In genomic region chr6:30100154-30100553, GRCh38 we compare ENCODE assay signal across 16 cellular contexts. TPM values are rescaled to one million over a fixed set of nuclear protein-coding genes. Genes with fewer than 3 reads are reported as not detected.
DNase-seq lines count a peak whose midpoint lies in the region; ATAC-seq and TF ChIP-seq lines count a peak whose summit lies in the region.
"Had no signal": no experiment of that assay in that cellular context is flagged by ENCODE, and none has a peak within 500 bp of the region (broad histone marks: within the 10 kb centered on the region; RNA-seq: fewer than 3 reads in every experiment).

No MANE protein-coding gene starts in this region.

- peak overlapping the region; percentile 48 for H3K4me3 Mint-ChIP-seq in activated CD4-positive, alpha-beta T cell treated with anti-CD3 and anti-CD28 coated beads, Interleukin-2, amount 10 ng/mL, durations not matched to agents 24 days and 14 days
- H3K4me3 Mint-ChIP-seq in T-cell, result peak overlapping the region; percentile 52 to 64 (median 63)
- H3K4me3 Mint-ChIP-seq in stimulated activated effector memory CD8-positive, alpha-beta T cell treated with anti-CD3 and anti-CD28 coated beads, Interleukin-12 subunit alpha, Interleukin-12 subunit beta, amount 100 ng/mL, for 72 hours, result peak overlapping the region; percentile 70

- CTCF ChIA-PET in T-cell (lab: Charles Lee), result interaction anchor here in 1 of 2 donors (0.7 kb wide), 1 partner anchor 31 kb away, joined by 3 read pairs; no protein-coding TSS in a partner anchor

- H3K4me3 ChIP-seq in esophagus squamous epithelium, result peak overlapping the region; percentile 27 to 66 (median 48)
- H3K4me3 ChIP-seq: A549 had no signal

- H3K27ac ChIP-seq in esophagus squamous epithelium, result peak overlapping the region in 3 of 4 donors; percentile 83 to 89 (median 85)
- H3K27ac ChIP-seq: A549, thyroid gland had no signal

- no peaks in the 10 kb centered on the region for H3K36me3 ChIP-seq in esophagus squamous epithelium
- H3K36me3 ChIP-seq: thyroid gland had no signal

- POLR2A ChIA-PET in T-cell (lab: Charles Lee), result no interaction called here

- H3K4me1 Mint-ChIP-seq in activated CD4-positive, alpha-beta T cell treated with anti-CD3 and anti-CD28 coated beads, Interleukin-2, amount 10 ng/mL, durations not matched to agents 24 days and 14 days, result peaks cover 31% of the 10 kb centered on the region
- peaks cover 52 to 60% (median 52%) of the 10 kb centered on the region in 3 donors for H3K4me1 Mint-ChIP-seq in T-cell
- peaks cover 35% of the 10 kb centered on the region for H3K4me1 Mint-ChIP-seq in stimulated activated effector memory CD8-positive, alpha-beta T cell treated with anti-CD3 and anti-CD28 coated beads, Interleukin-12 subunit alpha, Interleukin-12 subunit beta, amount 100 ng/mL, for 72 hours

- H3K9me3 Mint-ChIP-seq in activated CD4-positive, alpha-beta T cell treated with anti-CD3 and anti-CD28 coated beads, Interleukin-2, amount 10 ng/mL, durations not matched to agents 24 days and 14 days, result no peaks in the 10 kb centered on the region
- no peaks in the 10 kb centered on the region for H3K9me3 Mint-ChIP-seq in T-cell
- no peaks in the 10 kb centered on the region for H3K9me3 Mint-ChIP-seq in stimulated activated effector memory CD8-positive, alpha-beta T cell treated with anti-CD3 and anti-CD28 coated beads, Interleukin-12 subunit alpha, Interleukin-12 subunit beta, amount 100 ng/mL, for 72 hours

- no peak for ATAC-seq in T-cell (replicated peaks in 1 of 4)
- ATAC-seq in stimulated activated effector memory CD8-positive, alpha-beta T cell treated with anti-CD3 and anti-CD28 coated beads, Interleukin-12 subunit alpha, Interleukin-12 subunit beta, amount 100 ng/mL, for 72 hours, result no peak
- ATAC-seq in HG03571 (IDR thresholded peaks at IDR 0.05; ENCODE audit: unreplicated experiment), result no peak
- ATAC-seq: A549 had no signal

- peaks cover 22 to 42% (median 27%) of the 10 kb centered on the region in 3 donors for H3K4me1 ChIP-seq in esophagus squamous epithelium

- TF ChIP-seq POLR2A in esophagus squamous epithelium (IDR thresholded peaks at IDR 0.05), result no peak

- intact Hi-C loops in activated CD4-positive, alpha-beta T cell treated with anti-CD3 and anti-CD28 coated beads, Interleukin-2, amount 10 ng/mL, durations not matched to agents 24 days and 14 days (cut with micrococcal nuclease), result loop anchor here (5.0 kb wide), 2 partner anchors 297 to 352 kb away; no protein-coding TSS in a partner anchor
- intact Hi-C loops in esophagus squamous epithelium (cut with DNase I), result no loop called here

- no peaks in the 10 kb centered on the region for H3K36me3 Mint-ChIP-seq in activated CD4-positive, alpha-beta T cell treated with anti-CD3 and anti-CD28 coated beads, Interleukin-2, amount 10 ng/mL, durations not matched to agents 24 days and 14 days (ENCODE audit: low read depth)
- no peaks in the 10 kb centered on the region for H3K36me3 Mint-ChIP-seq in T-cell
- no peaks in the 10 kb centered on the region for H3K36me3 Mint-ChIP-seq in stimulated activated effector memory CD8-positive, alpha-beta T cell treated with anti-CD3 and anti-CD28 coated beads, Interleukin-12 subunit alpha, Interleukin-12 subunit beta, amount 100 ng/mL, for 72 hours

- TF ChIP-seq CTCF in esophagus squamous epithelium (IDR thresholded peaks at IDR 0.05), result no peak

- H3K27me3 Mint-ChIP-seq in activated CD4-positive, alpha-beta T cell treated with anti-CD3 and anti-CD28 coated beads, Interleukin-2, amount 10 ng/mL, durations not matched to agents 24 days and 14 days, result peaks cover 66% of the 10 kb centered on the region
- H3K27me3 Mint-ChIP-seq in T-cell, result peaks cover 24 to 44% of the 10 kb centered on the region in 2 donors

- WGBS in esophagus squamous epithelium, 2 donors, result 39 to 43% methylated on average over 8 of the region's 8 CpGs

- H3K27ac Mint-ChIP-seq in activated CD4-positive, alpha-beta T cell treated with anti-CD3 and anti-CD28 coated beads, Interleukin-2, amount 10 ng/mL, durations not matched to agents 24 days and 14 days, result no peak overlapping the region
- no peak overlapping the region for H3K27ac Mint-ChIP-seq in T-cell
- no peak overlapping the region for H3K27ac Mint-ChIP-seq in stimulated activated effector memory CD8-positive, alpha-beta T cell treated with anti-CD3 and anti-CD28 coated beads, Interleukin-12 subunit alpha, Interleukin-12 subunit beta, amount 100 ng/mL, for 72 hours

- peaks cover 0 to 76% (median 0%) of the 10 kb centered on the region in 4 donors for H3K27me3 ChIP-seq in esophagus squamous epithelium
- H3K27me3 ChIP-seq: thyroid gland had no signal

- DNase-seq in activated CD4-positive, alpha-beta T cell treated with anti-CD3 and anti-CD28 coated beads, Interleukin-2, amount 10 ng/mL, durations not matched to agents 24 days and 14 days, result no peak
- no peak for DNase-seq in activated CD4-positive, alpha-beta T cell treated with anti-CD3 and anti-CD28 coated beads, Interleukin-2, amount 50 U/mL, for 48 hours
- DNase-seq in T-cell (no peak), esophagus squamous epithelium (lab: John Stamatoyannopoulos, UW) (no peak), NCI-H1092 (lab: John Stamatoyannopoulos, UW) (no peak), activated gamma-delta T cell (lab: John Stamatoyannopoulos, UW) (no peak)
- no peak for DNase-seq in stimulated activated effector memory CD8-positive, alpha-beta T cell treated with anti-CD3 and anti-CD28 coated beads, Interleukin-12 subunit alpha, Interleukin-12 subunit beta, amount 100 ng/mL, for 72 hours (ENCODE audit: low spot score in 2 of 2)
- DNase-seq: activated CD4-positive, CD25-positive, alpha-beta regulatory T cell treated with anti-CD3 and anti-CD28 coated beads, Interleukin-2, amount 50 U/mL, for 72 hours; amygdala; DND-41; NCI-H2107; occipital lobe had no signal

- H3K9me3 ChIP-seq in esophagus squamous epithelium, result no peaks in the 10 kb centered on the region
- H3K9me3 ChIP-seq: A549, thyroid gland had no signal

RNA-seq across cellular contexts. Expression of gene TRIM31, which starts 12.7 kb away (rescaled TPM):
- total RNA-seq in activated CD4-positive, alpha-beta T cell treated with anti-CD3 and anti-CD28 coated beads, Interleukin-2, amount 10 ng/mL, durations not matched to agents 24 days and 14 days, result 0.09 TPM in 1 of 2 replicates, not detected in the other
- total RNA-seq in T-cell (under 1 TPM in 1 of 5 donors, not detected in 4; 0.44 TPM), esophagus squamous epithelium (under 1 TPM in 1 of 4 donors, not detected in 3; 0.23 TPM)
- total RNA-seq: occipital lobe, RPMI7951, thyroid gland had no signal

RNA-seq across cellular contexts. Expression of gene RNF39, which starts 24.6 kb away (rescaled TPM):
- not detected in 2 replicates for total RNA-seq in activated CD4-positive, alpha-beta T cell treated with anti-CD3 and anti-CD28 coated beads, Interleukin-2, amount 10 ng/mL, durations not matched to agents 24 days and 14 days
- total RNA-seq in T-cell, result not detected
- 10 to 100 TPM in 1 of 4 donors, 1 to 10 TPM in 3; 3.1 to 11.4 (median 9.2) TPM for total RNA-seq in esophagus squamous epithelium
- total RNA-seq: occipital lobe, RPMI7951, thyroid gland had no signal

RNA-seq across cellular contexts. Expression of gene PPP1R11, which starts 33.2 kb away (rescaled TPM):
- total RNA-seq in activated CD4-positive, alpha-beta T cell treated with anti-CD3 and anti-CD28 coated beads, Interleukin-2, amount 10 ng/mL, durations not matched to agents 24 days and 14 days, result 60.9 and 61.1 TPM in 2 replicates
- total RNA-seq in T-cell, result 10 to 100 TPM; 47.2 to 61.4 (median 55.6) TPM
- total RNA-seq in esophagus squamous epithelium, result 10 to 100 TPM; 36.5 to 40.9 (median 37.3) TPM

RNA-seq across cellular contexts. Expression of gene TRIM40, which starts 35.8 kb away (rescaled TPM):
- not detected in 2 replicates for total RNA-seq in activated CD4-positive, alpha-beta T cell treated with anti-CD3 and anti-CD28 coated beads, Interleukin-2, amount 10 ng/mL, durations not matched to agents 24 days and 14 days
- not detected for total RNA-seq in T-cell
- total RNA-seq in esophagus squamous epithelium, result not detected
- total RNA-seq: occipital lobe, RPMI7951, thyroid gland had no signal

RNA-seq across cellular contexts. Expression of gene POLR1H, which starts 39.1 kb away (rescaled TPM):
- total RNA-seq in activated CD4-positive, alpha-beta T cell treated with anti-CD3 and anti-CD28 coated beads, Interleukin-2, amount 10 ng/mL, durations not matched to agents 24 days and 14 days, result 85.6 and 87.0 TPM in 2 replicates
- total RNA-seq in T-cell, result 10 to 100 TPM; 28.7 to 43.5 (median 36.5) TPM
- 10 to 100 TPM; 13.2 to 35.8 (median 19.8) TPM for total RNA-seq in esophagus squamous epithelium
